ENCODE assay signal across 1 cellular context in genomic region chr19:1647664-1648155, GRCh38.
TF ChIP-seq lines count a peak whose summit lies in the region.

No MANE protein-coding gene starts in this region.

TF ChIP-seq in K562, 482 proteins besides CTCF, POLR2A, EP300 and RAD21:
- TF ChIP-seq TFAP4 (CRISPR knock-in tag; IDR thresholded peaks at IDR 0.05; ENCODE audit: borderline replicate concordance), result 0 out of 2 replicates have a peak, but pooled peaks have one; percentile 3
- peak; percentile 13; the same call in 1 of the 2 replicates for TF ChIP-seq RBFOX2 (IDR thresholded peaks at IDR 0.05; ENCODE audit: low read depth, low read length)
- no peak for TF ChIP-seq BRCA1 (IDR thresholded peaks at IDR 0.05)
- no peak for TF ChIP-seq BRCA1 (CRISPR knock-in tag; IDR thresholded peaks at IDR 0.05)
